In the genomic region with DNA sequence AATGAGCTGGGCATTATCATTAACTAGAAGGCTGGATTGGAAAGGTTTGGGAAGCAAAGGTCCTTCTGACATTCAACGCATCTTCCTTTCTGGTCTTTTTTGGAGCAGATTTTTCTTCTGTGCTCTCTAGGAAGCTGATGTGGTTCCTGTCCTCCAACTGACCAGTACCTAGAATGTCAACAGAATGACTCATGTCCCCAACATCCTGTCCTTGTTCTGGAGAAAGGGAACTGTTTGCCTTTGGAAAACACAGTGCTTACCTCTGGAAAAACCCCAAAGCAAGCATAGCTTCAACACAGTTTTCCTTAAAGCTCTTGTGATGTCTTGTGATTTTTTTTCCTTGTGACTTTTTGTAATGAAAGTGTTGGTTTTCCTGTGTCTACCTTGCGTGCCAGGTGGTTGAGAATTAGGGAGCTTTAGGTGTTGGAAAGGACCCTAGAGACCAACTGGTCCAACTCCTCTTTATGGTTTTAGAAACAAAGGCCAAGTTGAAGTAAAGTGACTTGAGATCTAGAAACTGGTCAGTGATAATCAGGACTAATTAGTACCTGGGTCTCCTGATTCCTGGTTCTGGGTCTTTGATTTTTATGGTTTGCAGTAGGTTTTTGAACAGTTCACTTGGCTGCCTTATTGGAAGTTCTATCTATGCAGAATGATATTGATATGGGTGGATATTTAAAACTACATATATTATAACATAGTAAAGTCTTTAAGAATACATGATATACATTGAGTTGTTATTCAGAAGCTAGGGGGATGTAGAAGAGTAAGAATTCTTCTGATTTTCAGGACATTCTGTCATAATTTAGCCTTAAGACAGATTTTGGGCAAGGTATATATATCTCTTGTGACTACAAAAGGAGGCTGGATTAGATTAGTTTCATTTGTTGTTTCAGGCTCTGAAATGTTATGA, we compare ENCODE assay signal across 1 cellular context.
TF ChIP-seq lines count a peak whose summit lies in the region.

No MANE protein-coding gene starts in this region.

TF ChIP-seq in HepG2, 621 proteins besides CTCF, POLR2A, EP300 and RAD21 (continued from another document and continues in another):
- TF ChIP-seq, protein P1, sequence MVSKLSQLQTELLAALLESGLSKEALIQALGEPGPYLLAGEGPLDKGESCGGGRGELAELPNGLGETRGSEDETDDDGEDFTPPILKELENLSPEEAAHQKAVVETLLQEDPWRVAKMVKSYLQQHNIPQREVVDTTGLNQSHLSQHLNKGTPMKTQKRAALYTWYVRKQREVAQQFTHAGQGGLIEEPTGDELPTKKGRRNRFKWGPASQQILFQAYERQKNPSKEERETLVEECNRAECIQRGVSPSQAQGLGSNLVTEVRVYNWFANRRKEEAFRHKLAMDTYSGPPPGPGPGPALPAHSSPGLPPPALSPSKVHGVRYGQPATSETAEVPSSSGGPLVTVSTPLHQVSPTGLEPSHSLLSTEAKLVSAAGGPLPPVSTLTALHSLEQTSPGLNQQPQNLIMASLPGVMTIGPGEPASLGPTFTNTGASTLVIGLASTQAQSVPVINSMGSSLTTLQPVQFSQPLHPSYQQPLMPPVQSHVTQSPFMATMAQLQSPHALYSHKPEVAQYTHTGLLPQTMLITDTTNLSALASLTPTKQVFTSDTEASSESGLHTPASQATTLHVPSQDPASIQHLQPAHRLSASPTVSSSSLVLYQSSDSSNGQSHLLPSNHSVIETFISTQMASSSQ (IDR thresholded peaks at IDR 0.05; ENCODE audit: low read depth) = peak; percentile 60
- TF ChIP-seq, protein P1 (CRISPR knock-in tag; IDR thresholded peaks at IDR 0.05; ENCODE audit: borderline replicate concordance) = peak; percentile 86; the same call in 1 of the 2 replicates
- TF ChIP-seq ZNF766 (CRISPR knock-in tag; IDR thresholded peaks at IDR 0.05; ENCODE audit: borderline replicate concordance) (no peak), ZNF614 (CRISPR knock-in tag; IDR thresholded peaks at IDR 0.05; ENCODE audit: borderline replicate concordance) (peak; percentile 90), ZSCAN9 (CRISPR knock-in tag; IDR thresholded peaks at IDR 0.05; ENCODE audit: borderline replicate concordance) (peak; percentile 78; the same call in 1 of the 2 replicates), ZNF282 (IDR thresholded peaks at IDR 0.05; ENCODE audit: partially characterized antibody) (no peak), JDP2 (CRISPR knock-in tag; IDR thresholded peaks at IDR 0.05; ENCODE audit: borderline replicate concordance) (no peak), ATF1 (CRISPR knock-in tag; IDR thresholded peaks at IDR 0.05) (peak; percentile 54), IRX3 (CRISPR knock-in tag; IDR thresholded peaks at IDR 0.05; ENCODE audit: borderline replicate concordance, low read depth) (no peak), ZFP36L1 (CRISPR knock-in tag; IDR thresholded peaks at IDR 0.05) (0 out of 2 replicates have a peak, but pooled peaks have one; percentile 73), REPIN1 (CRISPR knock-in tag; IDR thresholded peaks at IDR 0.05; ENCODE audit: borderline replicate concordance, low read depth) (peak; percentile 57; the same call in 1 of the 2 replicates), TGIF2 (CRISPR knock-in tag; IDR thresholded peaks at IDR 0.05) (no peak), STAG1 (CRISPR knock-in tag; IDR thresholded peaks at IDR 0.05) (peak; percentile 40), IKZF4 (CRISPR knock-in tag; IDR thresholded peaks at IDR 0.05; ENCODE audit: borderline replicate concordance, low read depth, not compliant biosample characterization) (no peak), CREM (IDR thresholded peaks at IDR 0.05) (peak; percentile 83), CREM (CRISPR knock-in tag; IDR thresholded peaks at IDR 0.05) (no peak), TAF1 (CRISPR knock-in tag; IDR thresholded peaks at IDR 0.05) (no peak), SALL1 (CRISPR knock-in tag; IDR thresholded peaks at IDR 0.05) (peak; percentile 79; the same call in 1 of the 2 replicates), ZNF660 (CRISPR knock-in tag; IDR thresholded peaks at IDR 0.05; ENCODE audit: borderline replicate concordance, low read depth) (no peak), ZNF772 (CRISPR knock-in tag; IDR thresholded peaks at IDR 0.05) (peak; percentile 73; the same call in 1 of the 2 replicates), ZNF430 (CRISPR knock-in tag; IDR thresholded peaks at IDR 0.05) (0 out of 2 replicates have a peak, but pooled peaks have one; percentile 66), ZNF644 (CRISPR knock-in tag; IDR thresholded peaks at IDR 0.05; ENCODE audit: low read depth) (peak; percentile 99)
- TF ChIP-seq, protein P2, sequence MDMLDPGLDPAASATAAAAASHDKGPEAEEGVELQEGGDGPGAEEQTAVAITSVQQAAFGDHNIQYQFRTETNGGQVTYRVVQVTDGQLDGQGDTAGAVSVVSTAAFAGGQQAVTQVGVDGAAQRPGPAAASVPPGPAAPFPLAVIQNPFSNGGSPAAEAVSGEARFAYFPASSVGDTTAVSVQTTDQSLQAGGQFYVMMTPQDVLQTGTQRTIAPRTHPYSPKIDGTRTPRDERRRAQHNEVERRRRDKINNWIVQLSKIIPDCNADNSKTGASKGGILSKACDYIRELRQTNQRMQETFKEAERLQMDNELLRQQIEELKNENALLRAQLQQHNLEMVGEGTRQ (IDR thresholded peaks at IDR 0.05; ENCODE audit: low read depth, low read length) = no peak
- TF ChIP-seq, protein P2 (CRISPR knock-in tag; IDR thresholded peaks at IDR 0.05; ENCODE audit: borderline replicate concordance) = peak; percentile 42; the same call in 1 of the 2 replicates
- TF ChIP-seq, protein P3, sequence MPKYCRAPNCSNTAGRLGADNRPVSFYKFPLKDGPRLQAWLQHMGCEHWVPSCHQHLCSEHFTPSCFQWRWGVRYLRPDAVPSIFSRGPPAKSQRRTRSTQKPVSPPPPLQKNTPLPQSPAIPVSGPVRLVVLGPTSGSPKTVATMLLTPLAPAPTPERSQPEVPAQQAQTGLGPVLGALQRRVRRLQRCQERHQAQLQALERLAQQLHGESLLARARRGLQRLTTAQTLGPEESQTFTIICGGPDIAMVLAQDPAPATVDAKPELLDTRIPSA (CRISPR knock-in tag; IDR thresholded peaks at IDR 0.05; ENCODE audit: borderline replicate concordance) = no peak
- TF ChIP-seq, protein P4, sequence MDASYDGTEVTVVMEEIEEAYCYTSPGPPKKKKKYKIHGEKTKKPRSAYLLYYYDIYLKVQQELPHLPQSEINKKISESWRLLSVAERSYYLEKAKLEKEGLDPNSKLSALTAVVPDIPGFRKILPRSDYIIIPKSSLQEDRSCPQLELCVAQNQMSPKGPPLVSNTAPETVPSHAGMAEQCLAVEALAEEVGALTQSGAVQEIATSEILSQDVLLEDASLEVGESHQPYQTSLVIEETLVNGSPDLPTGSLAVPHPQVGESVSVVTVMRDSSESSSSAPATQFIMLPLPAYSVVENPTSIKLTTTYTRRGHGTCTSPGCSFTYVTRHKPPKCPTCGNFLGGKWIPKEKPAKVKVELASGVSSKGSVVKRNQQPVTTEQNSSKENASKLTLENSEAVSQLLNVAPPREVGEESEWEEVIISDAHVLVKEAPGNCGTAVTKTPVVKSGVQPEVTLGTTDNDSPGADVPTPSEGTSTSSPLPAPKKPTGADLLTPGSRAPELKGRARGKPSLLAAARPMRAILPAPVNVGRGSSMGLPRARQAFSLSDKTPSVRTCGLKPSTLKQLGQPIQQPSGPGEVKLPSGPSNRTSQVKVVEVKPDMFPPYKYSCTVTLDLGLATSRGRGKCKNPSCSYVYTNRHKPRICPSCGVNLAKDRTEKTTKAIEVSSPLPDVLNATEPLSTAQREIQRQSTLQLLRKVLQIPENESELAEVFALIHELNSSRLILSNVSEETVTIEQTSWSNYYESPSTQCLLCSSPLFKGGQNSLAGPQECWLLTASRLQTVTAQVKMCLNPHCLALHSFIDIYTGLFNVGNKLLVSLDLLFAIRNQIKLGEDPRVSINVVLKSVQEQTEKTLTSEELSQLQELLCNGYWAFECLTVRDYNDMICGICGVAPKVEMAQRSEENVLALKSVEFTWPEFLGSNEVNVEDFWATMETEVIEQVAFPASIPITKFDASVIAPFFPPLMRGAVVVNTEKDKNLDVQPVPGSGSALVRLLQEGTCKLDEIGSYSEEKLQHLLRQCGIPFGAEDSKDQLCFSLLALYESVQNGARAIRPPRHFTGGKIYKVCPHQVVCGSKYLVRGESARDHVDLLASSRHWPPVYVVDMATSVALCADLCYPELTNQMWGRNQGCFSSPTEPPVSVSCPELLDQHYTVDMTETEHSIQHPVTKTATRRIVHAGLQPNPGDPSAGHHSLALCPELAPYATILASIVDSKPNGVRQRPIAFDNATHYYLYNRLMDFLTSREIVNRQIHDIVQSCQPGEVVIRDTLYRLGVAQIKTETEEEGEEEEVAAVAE (CRISPR knock-in tag; IDR thresholded peaks at IDR 0.05; ENCODE audit: borderline replicate concordance) = 0 out of 2 replicates have a peak, but pooled peaks have one; percentile 30
- TF ChIP-seq, protein P5, sequence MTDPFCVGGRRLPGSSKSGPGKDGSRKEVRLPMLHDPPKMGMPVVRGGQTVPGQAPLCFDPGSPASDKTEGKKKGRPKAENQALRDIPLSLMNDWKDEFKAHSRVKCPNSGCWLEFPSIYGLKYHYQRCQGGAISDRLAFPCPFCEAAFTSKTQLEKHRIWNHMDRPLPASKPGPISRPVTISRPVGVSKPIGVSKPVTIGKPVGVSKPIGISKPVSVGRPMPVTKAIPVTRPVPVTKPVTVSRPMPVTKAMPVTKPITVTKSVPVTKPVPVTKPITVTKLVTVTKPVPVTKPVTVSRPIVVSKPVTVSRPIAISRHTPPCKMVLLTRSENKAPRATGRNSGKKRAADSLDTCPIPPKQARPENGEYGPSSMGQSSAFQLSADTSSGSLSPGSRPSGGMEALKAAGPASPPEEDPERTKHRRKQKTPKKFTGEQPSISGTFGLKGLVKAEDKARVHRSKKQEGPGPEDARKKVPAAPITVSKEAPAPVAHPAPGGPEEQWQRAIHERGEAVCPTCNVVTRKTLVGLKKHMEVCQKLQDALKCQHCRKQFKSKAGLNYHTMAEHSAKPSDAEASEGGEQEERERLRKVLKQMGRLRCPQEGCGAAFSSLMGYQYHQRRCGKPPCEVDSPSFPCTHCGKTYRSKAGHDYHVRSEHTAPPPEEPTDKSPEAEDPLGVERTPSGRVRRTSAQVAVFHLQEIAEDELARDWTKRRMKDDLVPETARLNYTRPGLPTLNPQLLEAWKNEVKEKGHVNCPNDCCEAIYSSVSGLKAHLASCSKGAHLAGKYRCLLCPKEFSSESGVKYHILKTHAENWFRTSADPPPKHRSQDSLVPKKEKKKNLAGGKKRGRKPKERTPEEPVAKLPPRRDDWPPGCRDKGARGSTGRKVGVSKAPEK (CRISPR knock-in tag; IDR thresholded peaks at IDR 0.05; ENCODE audit: borderline replicate concordance) = no peak
- TF ChIP-seq, protein P6, sequence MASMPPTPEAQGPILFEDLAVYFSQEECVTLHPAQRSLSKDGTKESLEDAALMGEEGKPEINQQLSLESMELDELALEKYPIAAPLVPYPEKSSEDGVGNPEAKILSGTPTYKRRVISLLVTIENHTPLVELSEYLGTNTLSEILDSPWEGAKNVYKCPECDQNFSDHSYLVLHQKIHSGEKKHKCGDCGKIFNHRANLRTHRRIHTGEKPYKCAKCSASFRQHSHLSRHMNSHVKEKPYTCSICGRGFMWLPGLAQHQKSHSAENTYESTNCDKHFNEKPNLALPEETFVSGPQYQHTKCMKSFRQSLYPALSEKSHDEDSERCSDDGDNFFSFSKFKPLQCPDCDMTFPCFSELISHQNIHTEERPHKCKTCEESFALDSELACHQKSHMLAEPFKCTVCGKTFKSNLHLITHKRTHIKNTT (CRISPR knock-in tag; IDR thresholded peaks at IDR 0.05) = no peak
- TF ChIP-seq, protein P7, sequence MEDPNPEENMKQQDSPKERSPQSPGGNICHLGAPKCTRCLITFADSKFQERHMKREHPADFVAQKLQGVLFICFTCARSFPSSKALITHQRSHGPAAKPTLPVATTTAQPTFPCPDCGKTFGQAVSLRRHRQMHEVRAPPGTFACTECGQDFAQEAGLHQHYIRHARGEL (CRISPR knock-in tag; IDR thresholded peaks at IDR 0.05) = no peak
- TF ChIP-seq, protein P8, sequence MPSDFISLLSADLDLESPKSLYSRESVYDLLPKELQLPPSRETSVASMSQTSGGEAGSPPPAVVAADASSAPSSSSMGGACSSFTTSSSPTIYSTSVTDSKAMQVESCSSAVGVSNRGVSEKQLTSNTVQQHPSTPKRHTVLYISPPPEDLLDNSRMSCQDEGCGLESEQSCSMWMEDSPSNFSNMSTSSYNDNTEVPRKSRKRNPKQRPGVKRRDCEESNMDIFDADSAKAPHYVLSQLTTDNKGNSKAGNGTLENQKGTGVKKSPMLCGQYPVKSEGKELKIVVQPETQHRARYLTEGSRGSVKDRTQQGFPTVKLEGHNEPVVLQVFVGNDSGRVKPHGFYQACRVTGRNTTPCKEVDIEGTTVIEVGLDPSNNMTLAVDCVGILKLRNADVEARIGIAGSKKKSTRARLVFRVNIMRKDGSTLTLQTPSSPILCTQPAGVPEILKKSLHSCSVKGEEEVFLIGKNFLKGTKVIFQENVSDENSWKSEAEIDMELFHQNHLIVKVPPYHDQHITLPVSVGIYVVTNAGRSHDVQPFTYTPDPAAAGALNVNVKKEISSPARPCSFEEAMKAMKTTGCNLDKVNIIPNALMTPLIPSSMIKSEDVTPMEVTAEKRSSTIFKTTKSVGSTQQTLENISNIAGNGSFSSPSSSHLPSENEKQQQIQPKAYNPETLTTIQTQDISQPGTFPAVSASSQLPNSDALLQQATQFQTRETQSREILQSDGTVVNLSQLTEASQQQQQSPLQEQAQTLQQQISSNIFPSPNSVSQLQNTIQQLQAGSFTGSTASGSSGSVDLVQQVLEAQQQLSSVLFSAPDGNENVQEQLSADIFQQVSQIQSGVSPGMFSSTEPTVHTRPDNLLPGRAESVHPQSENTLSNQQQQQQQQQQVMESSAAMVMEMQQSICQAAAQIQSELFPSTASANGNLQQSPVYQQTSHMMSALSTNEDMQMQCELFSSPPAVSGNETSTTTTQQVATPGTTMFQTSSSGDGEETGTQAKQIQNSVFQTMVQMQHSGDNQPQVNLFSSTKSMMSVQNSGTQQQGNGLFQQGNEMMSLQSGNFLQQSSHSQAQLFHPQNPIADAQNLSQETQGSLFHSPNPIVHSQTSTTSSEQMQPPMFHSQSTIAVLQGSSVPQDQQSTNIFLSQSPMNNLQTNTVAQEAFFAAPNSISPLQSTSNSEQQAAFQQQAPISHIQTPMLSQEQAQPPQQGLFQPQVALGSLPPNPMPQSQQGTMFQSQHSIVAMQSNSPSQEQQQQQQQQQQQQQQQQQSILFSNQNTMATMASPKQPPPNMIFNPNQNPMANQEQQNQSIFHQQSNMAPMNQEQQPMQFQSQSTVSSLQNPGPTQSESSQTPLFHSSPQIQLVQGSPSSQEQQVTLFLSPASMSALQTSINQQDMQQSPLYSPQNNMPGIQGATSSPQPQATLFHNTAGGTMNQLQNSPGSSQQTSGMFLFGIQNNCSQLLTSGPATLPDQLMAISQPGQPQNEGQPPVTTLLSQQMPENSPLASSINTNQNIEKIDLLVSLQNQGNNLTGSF (CRISPR knock-in tag; IDR thresholded peaks at IDR 0.05) = no peak
